ENCODE assay signal across 18 cellular contexts in genomic region chr13:110794209-110794608, GRCh38.
DNase-seq lines count a peak whose midpoint lies in the region; ATAC-seq and TF ChIP-seq lines count a peak whose summit lies in the region.
"Had no signal": no experiment of that assay in that cellular context is flagged by ENCODE, and none has a peak within 500 bp of the region (broad histone marks: within the 10 kb centered on the region; RNA-seq: fewer than 3 reads in every experiment).

No MANE protein-coding gene starts in this region.

- no peak overlapping the region for H4K8ac ChIP-seq in neuronal stem cell (ENCODE audit: low read depth, low read length)

- H3K27me3 ChIP-seq in right cardiac atrium (ENCODE audit: control insufficient read depth, insufficient read depth) (no peaks in the 10 kb centered on the region), heart right ventricle (peaks cover 0 to 34% (median 11%) of the 10 kb centered on the region in 7 donors), neuronal stem cell (ENCODE audit: control insufficient read depth in 3 of 3, insufficient read depth in 3 of 3, low read depth in 1 of 3, low read length in 3 of 3) (peaks cover 0 to 16% (median 2%) of the 10 kb centered on the region in 3 experiments)
- H3K27me3 ChIP-seq: BLaER1 treated with 17β-estradiol and CSF1 and Interleukin-3, amounts not matched to agents 10 nM and 100 nM had no signal

- H2BK120ac ChIP-seq in neuronal stem cell (ENCODE audit: low read depth, low read length) = no peak overlapping the region

- no peak overlapping the region for H3K4me3 ChIP-seq in right cardiac atrium (ENCODE audit: low read length)
- H3K4me3 ChIP-seq in heart right ventricle = no peak overlapping the region
- no peak overlapping the region for H3K4me3 ChIP-seq in neuronal stem cell (ENCODE audit: low read length in 2 of 2)
- H3K4me3 ChIP-seq: A549 had no signal

- H3K9ac ChIP-seq in neuronal stem cell (ENCODE audit: low read depth, low read length, poor library complexity) = peak overlapping the region; percentile 0
- H3K9ac ChIP-seq: BLaER1 treated with 17β-estradiol and CSF1 and Interleukin-3, amounts not matched to agents 10 nM and 100 nM had no signal

- DNase-seq in NCI-H748 (lab: John Stamatoyannopoulos, UW; ENCODE audit: unreplicated experiment) (peak; percentile 16), NCI-H748 treated with DMSO at 0.1 percent for 48 hours (lab: John Stamatoyannopoulos, UW) (no peak), right cardiac atrium (peak in 1 of 3 donors; percentile 42), heart right ventricle (no peak), neuronal stem cell (ENCODE audit: low spot score) (no peak), Kasumi-1 (lab: John Stamatoyannopoulos, UW) (no peak)
- no peak for DNase-seq in stimulated activated CD4-positive, alpha-beta T cell treated with anti-CD3 and anti-CD28 coated beads, Interleukin-2, amount 100 ng/mL, for 24 hours
- DNase-seq: AML-193; Caco-2; Calu3; CD4-positive, alpha-beta T cell; CD8-positive, alpha-beta T cell; DMS79 treated with DMSO at 0.1 percent for 48 hours; GF-D8 had no signal

- intact Hi-C loops in right cardiac atrium (cut with DNase I) = no loop called here
- intact Hi-C loops in heart right ventricle (cut with DNase I) = no loop called here

- peak overlapping the region; percentile 32 for H3K14ac ChIP-seq in neuronal stem cell (ENCODE audit: low read length)

- no peak overlapping the region for H3K4ac ChIP-seq in neuronal stem cell (ENCODE audit: low read length)

- TF ChIP-seq CTCF in heart right ventricle (IDR thresholded peaks at IDR 0.05) = no peak

- no peak overlapping the region for H2BK15ac ChIP-seq in neuronal stem cell (ENCODE audit: low read length)

- H3K18ac ChIP-seq in neuronal stem cell (ENCODE audit: low read length) = no peak overlapping the region

- H3K4me1 ChIP-seq in right cardiac atrium (ENCODE audit: control insufficient read depth, insufficient read depth, low read length) (peaks cover 2% of the 10 kb centered on the region), heart right ventricle (peaks cover 0 to 8% (median 0%) of the 10 kb centered on the region in 9 donors), neuronal stem cell (ENCODE audit: control insufficient read depth in 2 of 2, insufficient read depth in 1 of 2, low read depth in 1 of 2, low read length in 2 of 2) (peaks cover under 1 to 4% of the 10 kb centered on the region in 2 donors)
- H3K4me1 ChIP-seq: A549, Caco-2 had no signal

- H3K9me3 ChIP-seq in right cardiac atrium (ENCODE audit: control insufficient read depth, low read length) = peaks cover 1% of the 10 kb centered on the region
- H3K9me3 ChIP-seq in heart right ventricle = peaks cover 0 to 41% (median 23%) of the 10 kb centered on the region in 11 donors
- peaks cover 6 to 12% of the 10 kb centered on the region in 2 donors for H3K9me3 ChIP-seq in neuronal stem cell (replicated peaks in 1 of 2; ENCODE audit: control insufficient read depth in 2 of 2, insufficient read depth in 1 of 2, low read depth in 1 of 2, low read length in 2 of 2)
- H3K9me3 ChIP-seq: A549 had no signal

- no peaks in the 10 kb centered on the region for H3K79me1 ChIP-seq in neuronal stem cell (ENCODE audit: low read depth, low read length)

- no peak overlapping the region for H3K4me2 ChIP-seq in neuronal stem cell (ENCODE audit: insufficient read depth, low read length, poor library complexity, severe bottlenecking)
- H3K4me2 ChIP-seq: A549; BLaER1 treated with 17β-estradiol and CSF1 and Interleukin-3, amounts not matched to agents 10 nM and 100 nM had no signal

- no peaks in the 10 kb centered on the region for H3K36me3 ChIP-seq in heart right ventricle
- no peaks in the 10 kb centered on the region for H3K36me3 ChIP-seq in neuronal stem cell (replicated peaks in 1 of 2; ENCODE audit: control insufficient read depth in 2 of 2, insufficient read depth in 2 of 2, low read length in 2 of 2)

- H4K91ac ChIP-seq in neuronal stem cell (ENCODE audit: low read depth, low read length, poor library complexity) = no peak overlapping the region

- no peak overlapping the region for H3K27ac ChIP-seq in right cardiac atrium (ENCODE audit: low read length)
- H3K27ac ChIP-seq in heart right ventricle = no peak overlapping the region
- no peak overlapping the region for H3K27ac ChIP-seq in neuronal stem cell (replicated peaks; ENCODE audit: low read length)
- H3K27ac ChIP-seq: 22Rv1; A549; BLaER1 treated with 17β-estradiol and CSF1 and Interleukin-3, amounts not matched to agents 10 nM and 100 nM; C4-2B had no signal

- H2AK5ac ChIP-seq in neuronal stem cell (ENCODE audit: low read depth, low read length) = no peak overlapping the region

- H3K23ac ChIP-seq in neuronal stem cell (ENCODE audit: low read depth, low read length, poor library complexity) = peak overlapping the region; percentile 32

- H2BK12ac ChIP-seq in neuronal stem cell (ENCODE audit: low read length) = no peak overlapping the region

- H2AFZ ChIP-seq in neuronal stem cell (ENCODE audit: low read length) = no peak overlapping the region

- ATAC-seq in right cardiac atrium (peak; percentile 34 to 64), heart right ventricle (no peak)
- ATAC-seq: A549; CD8-positive, alpha-beta T cell had no signal

- WGBS in right cardiac atrium = 73% methylated on average over 7 of the region's 7 CpGs
- WGBS in heart right ventricle, 2 donors = 80% methylated on average over 7 of the region's 7 CpGs
- WGBS in neuronal stem cell (ENCODE audit: extremely low coverage in 2 of 2, insufficient read length in 2 of 2, insufficient replicate concordance in 1 of 2), 2 donors = no CpG with 5 or more reads among the region's 7 CpGs

- no peak overlapping the region for H2BK5ac ChIP-seq in neuronal stem cell (ENCODE audit: low read length)

Comparison
In these comparisons a context has a peak if more than half of its experiments do, and no peak if none do; other contexts are left out.
1. ATAC-seq: peak in right cardiac atrium (2 of 2); none in heart right ventricle (0 of 8).